ENCODE assay signal across 2 cellular contexts in genomic region chr1:3558036-3558726, GRCh38.
TF ChIP-seq lines count a peak whose summit lies in the region.

No MANE protein-coding gene starts in this region.

TF ChIP-seq in IMR-90, 13 proteins besides CTCF, POLR2A, EP300 and RAD21 (continued from another document):
- TF ChIP-seq CEBPB (IDR thresholded peaks at IDR 0.05; ENCODE audit: low read depth, low read length) (no peak), USF2 (IDR thresholded peaks at IDR 0.05; ENCODE audit: low read depth, low read length) (no peak), MXI1 (IDR thresholded peaks at IDR 0.05; ENCODE audit: borderline replicate concordance, low read depth, low read length) (no peak), MAFK (IDR thresholded peaks at IDR 0.05; ENCODE audit: low read depth, low read length) (no peak)

TF ChIP-seq in WTC11, 78 proteins besides CTCF, POLR2A, EP300 and RAD21:
- no peak for TF ChIP-seq ZNF425 (CRISPR knock-in tag; conservative IDR thresholded peaks at IDR 0.05)
